ENCODE assay signal across 1 cellular context in the genomic region with DNA sequence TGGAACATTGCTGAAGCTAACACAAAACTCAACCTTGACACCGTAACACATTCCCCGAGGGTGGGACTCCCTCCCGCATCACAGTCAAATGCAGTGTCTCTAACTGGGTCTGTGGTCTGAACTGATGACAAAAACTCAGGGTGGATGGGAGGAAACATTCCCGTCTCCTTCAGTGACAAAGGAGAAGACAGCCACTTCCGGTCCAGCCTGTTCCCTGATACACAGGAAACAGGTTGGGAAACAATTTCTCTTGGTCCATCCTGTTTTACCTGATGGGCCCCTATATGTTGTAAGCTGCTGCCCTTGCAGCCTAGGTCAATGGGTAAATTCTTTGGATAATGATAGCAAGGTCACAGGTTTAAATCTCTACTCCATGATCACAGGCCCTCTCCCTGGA.
TF ChIP-seq lines count a peak whose summit lies in the region.

No MANE protein-coding gene starts in this region.

TF ChIP-seq in endothelial cell of umbilical vein, 7 proteins besides CTCF, POLR2A, EP300 and RAD21:
- no peak for TF ChIP-seq MYC (IDR thresholded peaks at IDR 0.05; ENCODE audit: low read depth, low read length)
- TF ChIP-seq JUN (IDR thresholded peaks at IDR 0.05; ENCODE audit: borderline replicate concordance, insufficient read depth, insufficient read length, low read depth), result no peak
- no peak for TF ChIP-seq FOS (IDR thresholded peaks at IDR 0.05; ENCODE audit: borderline replicate concordance, insufficient read depth, low read length)
- no peak for TF ChIP-seq POLR2AphosphoS5 (IDR thresholded peaks at IDR 0.05; ENCODE audit: insufficient read depth, low read depth, low read length)
- no peak for TF ChIP-seq EZH2 (IDR thresholded peaks at IDR 0.05; ENCODE audit: borderline replicate concordance, low read depth, low read length, severe bottlenecking)
- TF ChIP-seq MAX (IDR thresholded peaks at IDR 0.05; ENCODE audit: insufficient read depth, insufficient read length), result no peak
- TF ChIP-seq GATA2 (IDR thresholded peaks at IDR 0.05; ENCODE audit: insufficient read depth, insufficient read length, low read depth, low read length), result no peak
